1 cellular context compared by ENCODE assay signal in genomic region chr9:127384901-127385300, GRCh38.
TF ChIP-seq lines count a peak whose summit lies in the region.

No MANE protein-coding gene starts in this region.

TF ChIP-seq in SK-N-SH treated with all-trans-retinoic acid at 6 μM for 48 hours, 23 proteins besides CTCF, POLR2A, EP300 and RAD21 (continued from another document):
- TF ChIP-seq TCF4 (CRISPR knock-in tag; IDR thresholded peaks at IDR 0.05; ENCODE audit: borderline replicate concordance) (no peak), ZC3H10 (CRISPR knock-in tag; IDR thresholded peaks at IDR 0.05) (no peak), GLIS3 (CRISPR knock-in tag; IDR thresholded peaks at IDR 0.05) (no peak), ZNF565 (CRISPR knock-in tag; conservative IDR thresholded peaks at IDR 0.05; ENCODE audit: low read depth) (no peak), CSDC2 (CRISPR knock-in tag; IDR thresholded peaks at IDR 0.05) (no peak), ARNTL (CRISPR knock-in tag; IDR thresholded peaks at IDR 0.05; ENCODE audit: borderline replicate concordance, low read depth) (no peak), PATZ1 (CRISPR knock-in tag; IDR thresholded peaks at IDR 0.05; ENCODE audit: borderline replicate concordance) (no peak), ZFP3 (CRISPR knock-in tag; IDR thresholded peaks at IDR 0.05) (no peak), ISL1 (CRISPR knock-in tag; IDR thresholded peaks at IDR 0.05) (no peak), ZFP30 (CRISPR knock-in tag; IDR thresholded peaks at IDR 0.05) (no peak), PPARA (CRISPR knock-in tag; IDR thresholded peaks at IDR 0.05; ENCODE audit: borderline replicate concordance) (no peak), SNAI2 (CRISPR knock-in tag; IDR thresholded peaks at IDR 0.05) (no peak), ZNF70 (CRISPR knock-in tag; IDR thresholded peaks at IDR 0.05) (no peak)
- TF ChIP-seq, protein P1, sequence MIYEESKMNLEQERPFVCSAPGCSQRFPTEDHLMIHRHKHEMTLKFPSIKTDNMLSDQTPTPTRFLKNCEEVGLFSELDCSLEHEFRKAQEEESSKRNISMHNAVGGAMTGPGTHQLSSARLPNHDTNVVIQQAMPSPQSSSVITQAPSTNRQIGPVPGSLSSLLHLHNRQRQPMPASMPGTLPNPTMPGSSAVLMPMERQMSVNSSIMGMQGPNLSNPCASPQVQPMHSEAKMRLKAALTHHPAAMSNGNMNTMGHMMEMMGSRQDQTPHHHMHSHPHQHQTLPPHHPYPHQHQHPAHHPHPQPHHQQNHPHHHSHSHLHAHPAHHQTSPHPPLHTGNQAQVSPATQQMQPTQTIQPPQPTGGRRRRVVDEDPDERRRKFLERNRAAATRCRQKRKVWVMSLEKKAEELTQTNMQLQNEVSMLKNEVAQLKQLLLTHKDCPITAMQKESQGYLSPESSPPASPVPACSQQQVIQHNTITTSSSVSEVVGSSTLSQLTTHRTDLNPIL (CRISPR knock-in tag; IDR thresholded peaks at IDR 0.05; ENCODE audit: low read depth) = no peak
